ENCODE assay signal across 1 cellular context in genomic region chr2:219724628-219725027, GRCh38.
TF ChIP-seq lines count a peak whose summit lies in the region.

No MANE protein-coding gene starts in this region.

TF ChIP-seq in K562, 482 proteins besides CTCF, POLR2A, EP300 and RAD21 (continued from another document and continues in another):
- no peak for TF ChIP-seq ZNF280A (IDR thresholded peaks at IDR 0.05; ENCODE audit: low read depth, partially characterized antibody)
- no peak for TF ChIP-seq NFXL1 (CRISPR knock-in tag; IDR thresholded peaks at IDR 0.05)
- no peak for TF ChIP-seq PURB (CRISPR knock-in tag; IDR thresholded peaks at IDR 0.05; ENCODE audit: low read depth)
- TF ChIP-seq TBL1XR1 (IDR thresholded peaks at IDR 0.05; ENCODE audit: low read length in 2 of 2), result no peak
- TF ChIP-seq ATF1 (CRISPR knock-in tag; IDR thresholded peaks at IDR 0.05), result no peak
- TF ChIP-seq ATF1 (tag; IDR thresholded peaks at IDR 0.05), result 0 out of 2 replicates have a peak, but pooled peaks have one; percentile 14
- no peak for TF ChIP-seq SREBF1 (IDR thresholded peaks at IDR 0.05; ENCODE audit: borderline replicate concordance, low read depth, low read length)
- TF ChIP-seq PRPF4 (IDR thresholded peaks at IDR 0.05; ENCODE audit: insufficient read depth, low read depth, low read length, poor library complexity, severe bottlenecking), result no peak
- TF ChIP-seq RBM34 (IDR thresholded peaks at IDR 0.05; ENCODE audit: borderline replicate concordance, insufficient read depth, low read length), result no peak
- no peak; the same call in 1 of the 2 replicates for TF ChIP-seq SMARCE1 (IDR thresholded peaks at IDR 0.05)
- TF ChIP-seq PREB (CRISPR knock-in tag; IDR thresholded peaks at IDR 0.05), result no peak
- TF ChIP-seq CHD4 (IDR thresholded peaks at IDR 0.05; ENCODE audit: insufficient read depth, insufficient replicate concordance, low read depth, low read length, poor library complexity, severe bottlenecking), result no peak
- TF ChIP-seq HMGN3 (IDR thresholded peaks at IDR 0.05; ENCODE audit: borderline replicate concordance, extremely low read depth, insufficient read length, low read depth, low read length), result no peak
- TF ChIP-seq ELK1 (CRISPR knock-in tag; IDR thresholded peaks at IDR 0.05), result no peak
- no peak for TF ChIP-seq ZNF639 (CRISPR knock-in tag; conservative IDR thresholded peaks at IDR 0.05 in 1 of 2, IDR thresholded peaks at IDR 0.05 in 1 of 2)
- no peak for TF ChIP-seq RAD51 (IDR thresholded peaks at IDR 0.05; ENCODE audit: borderline replicate concordance, low read depth)
- no peak for TF ChIP-seq BRCA1 (IDR thresholded peaks at IDR 0.05)
- TF ChIP-seq BRCA1 (CRISPR knock-in tag; IDR thresholded peaks at IDR 0.05), result no peak
- TF ChIP-seq TCF7 (IDR thresholded peaks at IDR 0.05; ENCODE audit: borderline replicate concordance), result no peak
- TF ChIP-seq NR2C2 (CRISPR knock-in tag; IDR thresholded peaks at IDR 0.05), result no peak
- 0 out of 2 replicates have a peak, but pooled peaks have one; percentile 18 for TF ChIP-seq NR2C2 (tag; IDR thresholded peaks at IDR 0.05)
- TF ChIP-seq EP400 (IDR thresholded peaks at IDR 0.05), result peak; percentile 46
- TF ChIP-seq FOXP4 (CRISPR knock-in tag; IDR thresholded peaks at IDR 0.05; ENCODE audit: borderline replicate concordance), result no peak
- TF ChIP-seq GABPB1 (CRISPR knock-in tag; IDR thresholded peaks at IDR 0.05), result no peak
- TF ChIP-seq SNIP1 (IDR thresholded peaks at IDR 0.05; ENCODE audit: low read depth), result no peak
- peak; percentile 75 for TF ChIP-seq TAL1 (IDR thresholded peaks at IDR 0.05)
- TF ChIP-seq KLF1 (tag; IDR thresholded peaks at IDR 0.05), result no peak
- no peak for TF ChIP-seq STAT6 (CRISPR knock-in tag; IDR thresholded peaks at IDR 0.05)
- TF ChIP-seq RBM15 (IDR thresholded peaks at IDR 0.05; ENCODE audit: insufficient read depth, low read length), result no peak
- TF ChIP-seq ZNF311 (CRISPR knock-in tag; IDR thresholded peaks at IDR 0.05), result no peak
- TF ChIP-seq POLR2H (tag; IDR thresholded peaks at IDR 0.05; ENCODE audit: low read depth), result no peak
- TF ChIP-seq FOS (IDR thresholded peaks at IDR 0.05; ENCODE audit: extremely low read depth, insufficient read length), result no peak
- TF ChIP-seq ZBTB33 (CRISPR knock-in tag; IDR thresholded peaks at IDR 0.05), result no peak
- TF ChIP-seq DMBX1 (CRISPR knock-in tag; IDR thresholded peaks at IDR 0.05; ENCODE audit: borderline replicate concordance), result peak; percentile 43; the same call in 1 of the 2 replicates
- TF ChIP-seq ZNF780A (CRISPR knock-in tag; IDR thresholded peaks at IDR 0.05), result no peak
- TF ChIP-seq RBFOX2 (IDR thresholded peaks at IDR 0.05; ENCODE audit: low read depth, low read length), result no peak
- TF ChIP-seq ZNF609 (CRISPR knock-in tag; IDR thresholded peaks at IDR 0.05; ENCODE audit: borderline replicate concordance), result no peak
- no peak for TF ChIP-seq BRF1 (IDR thresholded peaks at IDR 0.05; ENCODE audit: borderline replicate concordance, extremely low read depth, insufficient read length)
- peak in 1 of 2 experiments; percentile 70; a peak in 1 of 4 replicates for TF ChIP-seq RCOR1 (IDR thresholded peaks at IDR 0.05; ENCODE audit: borderline replicate concordance in 1 of 2, low read depth in 2 of 2, low read length in 2 of 2)
- TF ChIP-seq CHD1 (IDR thresholded peaks at IDR 0.05; ENCODE audit: low read length), result no peak
- TF ChIP-seq ARID1B (IDR thresholded peaks at IDR 0.05), result peak; percentile 81
- TF ChIP-seq SMARCA5 (IDR thresholded peaks at IDR 0.05), result no peak
- TF ChIP-seq LCOR (CRISPR knock-in tag; IDR thresholded peaks at IDR 0.05), result no peak
- TF ChIP-seq KAT8 (IDR thresholded peaks at IDR 0.05; ENCODE audit: low read depth), result no peak
- no peak for TF ChIP-seq ZBTB1 (CRISPR knock-in tag; IDR thresholded peaks at IDR 0.05; ENCODE audit: borderline replicate concordance, low read depth)
- no peak for TF ChIP-seq SRSF1 (IDR thresholded peaks at IDR 0.05; ENCODE audit: low read depth, low read length)
- TF ChIP-seq CHAMP1 (IDR thresholded peaks at IDR 0.05), result no peak
- TF ChIP-seq ZNF444 (CRISPR knock-in tag; IDR thresholded peaks at IDR 0.05), result no peak
